ENCODE assay signal across 20 cellular contexts in the genomic region with DNA sequence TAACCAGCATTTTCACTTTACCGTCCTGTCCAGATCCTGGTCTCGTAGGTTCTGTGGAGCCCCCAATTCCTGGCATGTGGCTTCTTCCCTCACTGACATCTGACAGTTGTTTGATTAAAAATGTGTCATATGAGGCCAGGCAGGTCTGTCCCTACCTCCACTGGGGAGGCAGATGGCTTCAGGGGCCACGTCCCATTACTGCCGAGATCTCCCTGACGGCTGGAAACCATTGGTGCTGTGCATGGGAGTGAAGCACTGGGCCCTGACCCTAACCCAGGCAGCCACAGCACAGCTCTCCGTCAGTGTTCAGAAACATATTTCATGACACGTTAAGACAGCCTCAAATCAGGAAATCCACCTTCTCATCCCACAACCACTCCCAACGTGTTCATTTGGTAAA.
DNase-seq lines count a peak whose midpoint lies in the region; ATAC-seq and TF ChIP-seq lines count a peak whose summit lies in the region.
"Had no signal": no experiment of that assay in that cellular context is flagged by ENCODE, and none has a peak within 500 bp of the region (broad histone marks: within the 10 kb centered on the region; RNA-seq: fewer than 3 reads in every experiment).

No MANE protein-coding gene starts in this region.

- peak overlapping the region; percentile 88 to 94; a peak in 3 of 4 replicates for H4K8ac ChIP-seq in IMR-90 (ENCODE audit: low read depth in 2 of 2, low read length in 2 of 2)

- H2AK9ac ChIP-seq in IMR-90 (replicated peaks; ENCODE audit: low read depth, low read length, poor library complexity), result peak overlapping the region; percentile 65

- no peaks in the 10 kb centered on the region for H3K79me1 ChIP-seq in IMR-90 (ENCODE audit: low read depth in 1 of 2, low read length in 2 of 2)

- peak overlapping the region; percentile 82; the same call in 1 of the 2 replicates for H3K14ac ChIP-seq in IMR-90 (replicated peaks; ENCODE audit: low read depth, low read length)

- peaks cover 4% of the 10 kb centered on the region for H3K9me3 Mint-ChIP-seq in nephron progenitor cell
- H3K9me3 Mint-ChIP-seq: natural killer cell treated with Interleukin-12 subunit alpha and Interleukin-12 subunit beta and Interleukin-15 and Interleukin-18, amount 100 ng/mL, for 72 hours had no signal

- H3K56ac ChIP-seq in IMR-90 (ENCODE audit: extremely low read depth, insufficient read depth, low read length), result no peak overlapping the region

- peak overlapping the region; percentile 71 for H3K4ac ChIP-seq in IMR-90 (ENCODE audit: low read depth, low read length)

- H2BK15ac ChIP-seq in IMR-90 (ENCODE audit: low read depth, low read length), result peak overlapping the region; percentile 83

- H4K5ac ChIP-seq in IMR-90 (ENCODE audit: low read depth, low read length), result peak overlapping the region; percentile 66; the same call in 1 of the 2 replicates

- no TSS peak for BruUV-seq in IMR-90 (replicated peaks; lab: Mats Ljungman, UMichigan)

- TF ChIP-seq RAD21 in IMR-90 (IDR thresholded peaks at IDR 0.05; ENCODE audit: low read length), result no peak

- TF ChIP-seq CTCF in IMR-90 (conservative IDR thresholded peaks at IDR 0.05; ENCODE audit: low read depth, low read length) (no peak), colonic mucosa (IDR thresholded peaks at IDR 0.05) (no peak), nephron progenitor cell (IDR thresholded peaks at IDR 0.05) (no peak), testis (IDR thresholded peaks at IDR 0.05) (no peak), suprapubic skin (IDR thresholded peaks at IDR 0.05) (no peak)

- peak overlapping the region; percentile 74 for H3K27ac Mint-ChIP-seq in nephron progenitor cell
- H3K27ac Mint-ChIP-seq: activated naive CD8-positive, alpha-beta T cell; memory B cell; natural killer cell treated with Interleukin-12 subunit alpha and Interleukin-12 subunit beta and Interleukin-15 and Interleukin-18, amount 100 ng/mL, for 72 hours had no signal

- TF ChIP-seq EP300 in suprapubic skin (IDR thresholded peaks at IDR 0.05), result no peak

- WGBS in IMR-90 (ENCODE audit: extremely low coverage in 2 of 2, insufficient read length in 1 of 2), 2 experiments, result 100% methylated on average over 1 of the region's 8 CpGs; no CpG with 5 or more reads in 1 of the 2 experiments
- 78 to 86% methylated on average over 8 of the region's 8 CpGs for WGBS in testis, 2 donors
- 87% methylated on average over 8 of the region's 8 CpGs for WGBS in suprapubic skin

- H4K91ac ChIP-seq in IMR-90 (ENCODE audit: insufficient read depth, low read depth, low read length), result peak overlapping the region; percentile 91

- H3K36me3 ChIP-seq in IMR-90 (ENCODE audit: control insufficient read depth, insufficient read depth, low read length), result no peaks in the 10 kb centered on the region
- no peaks in the 10 kb centered on the region for H3K36me3 ChIP-seq in colonic mucosa
- no peaks in the 10 kb centered on the region for H3K36me3 ChIP-seq in testis (ENCODE audit: low read depth, missing control alignments)
- H3K36me3 ChIP-seq in suprapubic skin, result no peaks in the 10 kb centered on the region
- H3K36me3 ChIP-seq: brain microvascular endothelial cell had no signal

- peak overlapping the region; percentile 73 for H2BK20ac ChIP-seq in IMR-90 (ENCODE audit: low read depth, low read length)

- H3K4me1 ChIP-seq in IMR-90 (ENCODE audit: control insufficient read depth, insufficient read depth, low read length), result peaks cover 11% of the 10 kb centered on the region
- no peaks in the 10 kb centered on the region for H3K4me1 ChIP-seq in colonic mucosa
- peaks cover 11% of the 10 kb centered on the region for H3K4me1 ChIP-seq in testis
- H3K4me1 ChIP-seq in suprapubic skin, result no peaks in the 10 kb centered on the region
- H3K4me1 ChIP-seq: foreskin keratinocyte had no signal

- H3K4me3 Mint-ChIP-seq in nephron progenitor cell, result no peak overlapping the region
- H3K4me3 Mint-ChIP-seq: activated naive CD8-positive, alpha-beta T cell; memory B cell; natural killer cell treated with Interleukin-12 subunit alpha and Interleukin-12 subunit beta and Interleukin-15 and Interleukin-18, amount 100 ng/mL, for 72 hours had no signal

- peaks cover 6% of the 10 kb centered on the region; the same call in 1 of the 2 replicates for H3K9me1 ChIP-seq in IMR-90 (ENCODE audit: insufficient read depth, low read length)

- no peak overlapping the region for H3K23ac ChIP-seq in IMR-90 (ENCODE audit: low read depth, low read length)

- CTCF ChIA-PET in IMR-90 (lab: Yijun Ruan, JAX), result no interaction called here

- ATAC-seq in IMR-90 (ENCODE audit: low read depth) (no peak), HG02884 (IDR thresholded peaks at IDR 0.05; ENCODE audit: unreplicated experiment) (no peak)
- ATAC-seq: foreskin keratinocyte; natural killer cell treated with Interleukin-12 subunit alpha and Interleukin-12 subunit beta and Interleukin-15 and Interleukin-18, amount 100 ng/mL, for 72 hours had no signal

- POLR2A ChIA-PET in IMR-90 (lab: Charles Lee; ENCODE audit: unreplicated experiment), result no interaction called here

- no peak overlapping the region; the same call in 1 of the 2 replicates for H3K27ac ChIP-seq in IMR-90 (ENCODE audit: insufficient read depth, low read length)
- peak overlapping the region; percentile 4 for H3K27ac ChIP-seq in colonic mucosa
- peak overlapping the region; percentile 34 to 66 for H3K27ac ChIP-seq in testis
- H3K27ac ChIP-seq in suprapubic skin, result no peak overlapping the region
- H3K27ac ChIP-seq: foreskin keratinocyte, KMS-11 had no signal

- peaks cover 47% of the 10 kb centered on the region for H3K4me1 Mint-ChIP-seq in nephron progenitor cell
- H3K4me1 Mint-ChIP-seq: memory B cell had no signal

- H3K4me2 ChIP-seq in IMR-90 (ENCODE audit: low read depth, low read length), result no peak overlapping the region
- H3K4me2 ChIP-seq: KMS-11 had no signal

- DNase-seq in IMR-90 (no peak), colonic mucosa (no peak), nephron progenitor cell (no peak), testis (no peak), suprapubic skin (ENCODE audit: low spot score in 2 of 2) (no peak)
- DNase-seq in activated T-cell treated with anti-CD3 and anti-CD28 coated beads, Interleukin-2, amount 50 U/mL, for 1 hour, result no peak
- DNase-seq: activated CD4-positive, alpha-beta T cell treated with anti-CD3 and anti-CD28 coated beads for 4 hours; brain microvascular endothelial cell; dermis blood vessel endothelial cell; DND-41; foreskin keratinocyte; hippocampal formation; NCI-H187; NCI-H748 treated with DMSO at 0.1 percent for 48 hours; stimulated activated CD4-positive, alpha-beta T cell treated with anti-CD3 and anti-CD28 coated beads, Interleukin-12 subunit alpha, Interleukin-12 subunit beta, amount 100 ng/mL, for 4 hours had no signal

- H3K9me3 ChIP-seq in IMR-90 (ENCODE audit: control insufficient read depth, insufficient read depth, low read length) (no peaks in the 10 kb centered on the region), colonic mucosa (no peaks in the 10 kb centered on the region), testis (no peaks in the 10 kb centered on the region), suprapubic skin (no peaks in the 10 kb centered on the region)

- in situ Hi-C loops in IMR-90 (cut with MboI; ENCODE audit: low sequenced_read_pairs), result no loop called here

- H2AFZ ChIP-seq in IMR-90 (replicated peaks; ENCODE audit: low read length, poor library complexity), result peak overlapping the region; percentile 90

- no peaks in the 10 kb centered on the region for H3K36me3 Mint-ChIP-seq in nephron progenitor cell (ENCODE audit: low read depth)
- H3K36me3 Mint-ChIP-seq: activated naive CD8-positive, alpha-beta T cell; memory B cell; natural killer cell treated with Interleukin-12 subunit alpha and Interleukin-12 subunit beta and Interleukin-15 and Interleukin-18, amount 100 ng/mL, for 72 hours had no signal

- dilution Hi-C loops in IMR-90 (cut with HindIII; ENCODE audit: low sequenced_read_pairs, unreplicated experiment), result no loop called here

- peaks cover 11% of the 10 kb centered on the region for H3K27me3 Mint-ChIP-seq in nephron progenitor cell (ENCODE audit: low read depth, poor library complexity)

- peak overlapping the region; percentile 67; the same call in 1 of the 2 replicates for H3K18ac ChIP-seq in IMR-90 (ENCODE audit: low read depth, low read length)

- H3K27me3 ChIP-seq in IMR-90 (ENCODE audit: control insufficient read depth, insufficient read depth, low read length) (no peaks in the 10 kb centered on the region), colonic mucosa (no peaks in the 10 kb centered on the region), testis (no peaks in the 10 kb centered on the region), suprapubic skin (no peaks in the 10 kb centered on the region)
- H3K27me3 ChIP-seq: brain microvascular endothelial cell had no signal

- peak overlapping the region; percentile 4 for H2BK5ac ChIP-seq in IMR-90 (ENCODE audit: low read depth, low read length, poor library complexity, severe bottlenecking)

- H4K20me1 ChIP-seq in IMR-90 (ENCODE audit: insufficient read depth, low read length), result no peaks in the 10 kb centered on the region

- H3K9ac ChIP-seq in IMR-90 (ENCODE audit: low read depth, low read length) (no peak overlapping the region), colonic mucosa (ENCODE audit: low read depth in 2 of 2, low read length in 2 of 2) (peak overlapping the region in 1 of 2 donors; percentile 43)
- H3K9ac ChIP-seq: KMS-11 had no signal

- no peak for TF ChIP-seq POLR2A in IMR-90 (IDR thresholded peaks at IDR 0.05; ENCODE audit: low read depth, low read length)
- TF ChIP-seq POLR2A in testis (IDR thresholded peaks at IDR 0.05), result no peak
- TF ChIP-seq POLR2A in suprapubic skin (IDR thresholded peaks at IDR 0.05), result no peak

- peak overlapping the region; percentile 79 for H2BK120ac ChIP-seq in IMR-90 (ENCODE audit: low read depth, low read length)

- intact Hi-C loops in IMR-90 (cut with micrococcal nuclease) (no loop called here), colonic mucosa (cut with DNase I) (no loop called here), testis (cut with DNase I; ENCODE audit: low total_unique reads) (no loop called here)

- H3K4me3 ChIP-seq in IMR-90 (ENCODE audit: insufficient read depth, low read depth, low read length) (no peak overlapping the region), colonic mucosa (no peak overlapping the region), testis (no peak overlapping the region), suprapubic skin (no peak overlapping the region)

- peak overlapping the region; percentile 93 for H2AK5ac ChIP-seq in IMR-90 (ENCODE audit: low read depth, low read length)

TF ChIP-seq in IMR-90, 13 proteins besides CTCF, POLR2A, EP300 and RAD21 (continues in another document):
- no peak for TF ChIP-seq MAZ (IDR thresholded peaks at IDR 0.05; ENCODE audit: borderline replicate concordance, low read depth, low read length)
- no peak for TF ChIP-seq BHLHE40 (IDR thresholded peaks at IDR 0.05; ENCODE audit: low read depth, low read length)
- TF ChIP-seq NFE2L2 (IDR thresholded peaks at IDR 0.05; ENCODE audit: low read depth, low read length), result no peak

Comparison
In these comparisons a context has a peak if more than half of its experiments do, and no peak if none do; other contexts are left out.
1. H3K27ac ChIP-seq: peak in colonic mucosa (single experiment) and testis (2 of 2); none in IMR-90 (single experiment) and suprapubic skin (single experiment).